Comparison of ENCODE assay signal across 2 cellular contexts in genomic region chr2:119195001-119195400, GRCh38.
TF ChIP-seq lines count a peak whose summit lies in the region.

No MANE protein-coding gene starts in this region.

TF ChIP-seq in IMR-90, 13 proteins besides CTCF, POLR2A, EP300 and RAD21:
- no peak for TF ChIP-seq RFX5 (IDR thresholded peaks at IDR 0.05; ENCODE audit: low read depth, low read length)
- TF ChIP-seq CEBPB (IDR thresholded peaks at IDR 0.05; ENCODE audit: low read depth, low read length): 0 out of 2 replicates have a peak, but pooled peaks have one; percentile 6

TF ChIP-seq in HepG2, 621 proteins besides CTCF, POLR2A, EP300 and RAD21:
- TF ChIP-seq ELF3 (CRISPR knock-in tag; IDR thresholded peaks at IDR 0.05): no peak
- no peak for TF ChIP-seq SNAI1 (CRISPR knock-in tag; IDR thresholded peaks at IDR 0.05; ENCODE audit: borderline replicate concordance)
- no peak for TF ChIP-seq POLR2AphosphoS2 (IDR thresholded peaks at IDR 0.05; ENCODE audit: low read depth, low read length)
- TF ChIP-seq HDAC1 (CRISPR knock-in tag; IDR thresholded peaks at IDR 0.05): no peak
- TF ChIP-seq CCDC6 (CRISPR knock-in tag; IDR thresholded peaks at IDR 0.05): no peak
- TF ChIP-seq ARNT2 (CRISPR knock-in tag; IDR thresholded peaks at IDR 0.05; ENCODE audit: low read depth): no peak
- no peak for TF ChIP-seq ZFP36L2 (CRISPR knock-in tag; IDR thresholded peaks at IDR 0.05)
- TF ChIP-seq ZNF549 (CRISPR knock-in tag; IDR thresholded peaks at IDR 0.05): no peak
- no peak for TF ChIP-seq MXI1 (IDR thresholded peaks at IDR 0.05; ENCODE audit: borderline replicate concordance, low read depth, low read length)
- no peak for TF ChIP-seq ZNF615 (CRISPR knock-in tag; IDR thresholded peaks at IDR 0.05; ENCODE audit: borderline replicate concordance)
- peak; percentile 75 for TF ChIP-seq ZNF629 (CRISPR knock-in tag; conservative IDR thresholded peaks at IDR 0.05)
- peak; percentile 14; the same call in 1 of the 2 replicates for TF ChIP-seq HNF4A (CRISPR knock-in tag; IDR thresholded peaks at IDR 0.05)
- TF ChIP-seq, protein P1, sequence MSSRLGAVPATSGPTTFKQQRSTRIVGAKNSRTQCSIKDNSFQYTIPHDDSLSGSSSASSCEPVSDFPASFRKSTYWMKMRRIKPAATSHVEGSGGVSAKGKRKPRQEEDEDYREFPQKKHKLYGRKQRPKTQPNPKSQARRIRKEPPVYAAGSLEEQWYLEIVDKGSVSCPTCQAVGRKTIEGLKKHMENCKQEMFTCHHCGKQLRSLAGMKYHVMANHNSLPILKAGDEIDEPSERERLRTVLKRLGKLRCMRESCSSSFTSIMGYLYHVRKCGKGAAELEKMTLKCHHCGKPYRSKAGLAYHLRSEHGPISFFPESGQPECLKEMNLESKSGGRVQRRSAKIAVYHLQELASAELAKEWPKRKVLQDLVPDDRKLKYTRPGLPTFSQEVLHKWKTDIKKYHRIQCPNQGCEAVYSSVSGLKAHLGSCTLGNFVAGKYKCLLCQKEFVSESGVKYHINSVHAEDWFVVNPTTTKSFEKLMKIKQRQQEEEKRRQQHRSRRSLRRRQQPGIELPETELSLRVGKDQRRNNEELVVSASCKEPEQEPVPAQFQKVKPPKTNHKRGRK (CRISPR knock-in tag; IDR thresholded peaks at IDR 0.05): 0 out of 2 replicates have a peak, but pooled peaks have one; percentile 34
- 0 out of 2 replicates have a peak, but pooled peaks have one; percentile 39 for TF ChIP-seq CEBPG (CRISPR knock-in tag; IDR thresholded peaks at IDR 0.05)
- peak; percentile 80 for TF ChIP-seq CEBPB (IDR thresholded peaks at IDR 0.05; ENCODE audit: borderline replicate concordance, low read depth, low read length)
